1 cellular context compared by ENCODE assay signal in genomic region chr1:234599617-234600417, GRCh38.
A peak's percentile ranks its signal among the peaks of the same experiment; 100 is the strongest.
TF ChIP-seq lines count a peak whose summit lies in the region.

No MANE protein-coding gene starts in this region.

TF ChIP-seq in HepG2, 621 proteins besides CTCF, POLR2A, EP300 and RAD21 (continued from another document and continues in another):
- TF ChIP-seq ZNF280D (CRISPR knock-in tag; IDR thresholded peaks at IDR 0.05) (no peak), ZBTB7A (CRISPR knock-in tag; IDR thresholded peaks at IDR 0.05) (no peak; the same call in 1 of the 2 replicates), AHR (CRISPR knock-in tag; IDR thresholded peaks at IDR 0.05) (0 out of 2 replicates have a peak, but pooled peaks have one; percentile 67), HMG20B (CRISPR knock-in tag; conservative IDR thresholded peaks at IDR 0.05) (peak; percentile 39), SP140L (CRISPR knock-in tag; IDR thresholded peaks at IDR 0.05; ENCODE audit: borderline replicate concordance) (peak; percentile 80; the same call in 1 of the 2 replicates), JUND (CRISPR knock-in tag; IDR thresholded peaks at IDR 0.05) (no peak), ZFP37 (CRISPR knock-in tag; IDR thresholded peaks at IDR 0.05; ENCODE audit: borderline replicate concordance) (peak; percentile 84), ZSCAN20 (CRISPR knock-in tag; IDR thresholded peaks at IDR 0.05; ENCODE audit: borderline replicate concordance) (peak; percentile 81; the same call in 1 of the 2 replicates), ZNF20 (CRISPR knock-in tag; IDR thresholded peaks at IDR 0.05) (no peak; the same call in 1 of the 2 replicates), HOXA9 (CRISPR knock-in tag; IDR thresholded peaks at IDR 0.05; ENCODE audit: borderline replicate concordance) (no peak), ARNT2 (CRISPR knock-in tag; IDR thresholded peaks at IDR 0.05; ENCODE audit: low read depth) (peak; percentile 79), ZNF652 (CRISPR knock-in tag; IDR thresholded peaks at IDR 0.05; ENCODE audit: borderline replicate concordance, low read depth) (peak; percentile 37; the same call in 1 of the 2 replicates), ZNF264 (CRISPR knock-in tag; IDR thresholded peaks at IDR 0.05) (no peak), SCMH1 (CRISPR knock-in tag; IDR thresholded peaks at IDR 0.05; ENCODE audit: borderline replicate concordance) (no peak), U2AF1 (optimal IDR thresholded peaks at IDR 0.05; ENCODE audit: low read depth, low read length) (no peak), CENPT (CRISPR knock-in tag; IDR thresholded peaks at IDR 0.05; ENCODE audit: low read depth) (no peak), ZNF281 (CRISPR knock-in tag; IDR thresholded peaks at IDR 0.05; ENCODE audit: borderline replicate concordance) (0 out of 2 replicates have a peak, but pooled peaks have one; percentile 12), SP1 (IDR thresholded peaks at IDR 0.05) (no peak), SP1 (CRISPR knock-in tag; IDR thresholded peaks at IDR 0.05) (peak; percentile 32; the same call in 1 of the 2 replicates), HCFC1 (IDR thresholded peaks at IDR 0.05; ENCODE audit: low read depth, low read length) (no peak; the same call in 1 of the 2 replicates), ZNF510 (CRISPR knock-in tag; IDR thresholded peaks at IDR 0.05; ENCODE audit: low read depth) (peak; percentile 63; the same call in 1 of the 2 replicates), PREB (CRISPR knock-in tag; IDR thresholded peaks at IDR 0.05) (0 out of 2 replicates have a peak, but pooled peaks have one; percentile 66), KLF11 (CRISPR knock-in tag; IDR thresholded peaks at IDR 0.05) (no peak), TARDBP (CRISPR knock-in tag; IDR thresholded peaks at IDR 0.05) (peak; percentile 59; the same call in 1 of the 2 replicates), ZNF841 (CRISPR knock-in tag; IDR thresholded peaks at IDR 0.05; ENCODE audit: borderline replicate concordance) (no peak), SMAD3 (CRISPR knock-in tag; IDR thresholded peaks at IDR 0.05) (no peak), DDIT3 (CRISPR knock-in tag; IDR thresholded peaks at IDR 0.05) (no peak), CREB1 (IDR thresholded peaks at IDR 0.05) (no peak; the same call in 1 of the 2 replicates), CREB1 (CRISPR knock-in tag; IDR thresholded peaks at IDR 0.05) (no peak), CREM (IDR thresholded peaks at IDR 0.05) (peak; percentile 51; the same call in 1 of the 2 replicates), CREM (CRISPR knock-in tag; IDR thresholded peaks at IDR 0.05) (no peak), RARA (CRISPR knock-in tag; IDR thresholded peaks at IDR 0.05) (peak; percentile 77), TRIM24 (CRISPR knock-in tag; IDR thresholded peaks at IDR 0.05) (no peak), HOMEZ (CRISPR knock-in tag; IDR thresholded peaks at IDR 0.05; ENCODE audit: low read depth) (no peak), CAMTA2 (CRISPR knock-in tag; IDR thresholded peaks at IDR 0.05; ENCODE audit: borderline replicate concordance) (no peak), TMF1 (CRISPR knock-in tag; IDR thresholded peaks at IDR 0.05; ENCODE audit: low read depth) (peak; percentile 89), ZNF33A (CRISPR knock-in tag; IDR thresholded peaks at IDR 0.05; ENCODE audit: borderline replicate concordance) (no peak), BORCS8-MEF2B (CRISPR knock-in tag; IDR thresholded peaks at IDR 0.05) (peak; percentile 77; the same call in 1 of the 2 replicates), ZNF674 (CRISPR knock-in tag; IDR thresholded peaks at IDR 0.05; ENCODE audit: low read depth) (no peak), NR0B2 (CRISPR knock-in tag; IDR thresholded peaks at IDR 0.05) (peak; percentile 81; the same call in 1 of the 2 replicates), CREB3 (CRISPR knock-in tag; IDR thresholded peaks at IDR 0.05) (peak; percentile 92; the same call in 1 of the 2 replicates), ZBTB38 (CRISPR knock-in tag; IDR thresholded peaks at IDR 0.05) (peak; percentile 95), CHD4 (IDR thresholded peaks at IDR 0.05; ENCODE audit: borderline replicate concordance, low read length) (no peak), SNRNP70 (IDR thresholded peaks at IDR 0.05; ENCODE audit: low read depth, low read length) (no peak), ZNF569 (CRISPR knock-in tag; IDR thresholded peaks at IDR 0.05; ENCODE audit: borderline replicate concordance) (no peak), ZNF263 (CRISPR knock-in tag; IDR thresholded peaks at IDR 0.05) (peak; percentile 69), NFKB2 (CRISPR knock-in tag; IDR thresholded peaks at IDR 0.05; ENCODE audit: borderline replicate concordance) (peak; percentile 98), WIZ (CRISPR knock-in tag; IDR thresholded peaks at IDR 0.05) (0 out of 2 replicates have a peak, but pooled peaks have one; percentile 72), ZNF317 (CRISPR knock-in tag; IDR thresholded peaks at IDR 0.05) (0 out of 2 replicates have a peak, but pooled peaks have one; percentile 23), HMG20A (CRISPR knock-in tag; IDR thresholded peaks at IDR 0.05; ENCODE audit: borderline replicate concordance) (peak; percentile 42; the same call in 1 of the 2 replicates), SRY (CRISPR knock-in tag; IDR thresholded peaks at IDR 0.05) (peak; percentile 96), GMEB2 (CRISPR knock-in tag; IDR thresholded peaks at IDR 0.05; ENCODE audit: low read depth) (0 out of 2 replicates have a peak, but pooled peaks have one; percentile 32), ZNF749 (CRISPR knock-in tag; IDR thresholded peaks at IDR 0.05; ENCODE audit: borderline replicate concordance) (peak; percentile 71; the same call in 1 of the 2 replicates), ZNF782 (CRISPR knock-in tag; IDR thresholded peaks at IDR 0.05; ENCODE audit: borderline replicate concordance) (no peak; the same call in 1 of the 2 replicates), JUN (CRISPR knock-in tag; IDR thresholded peaks at IDR 0.05) (no peak), ZFYVE20 (CRISPR knock-in tag; IDR thresholded peaks at IDR 0.05; ENCODE audit: borderline replicate concordance, low read depth) (peak; percentile 72; the same call in 1 of the 2 replicates), CCAR2 (optimal IDR thresholded peaks at IDR 0.05; ENCODE audit: low read depth, low read length) (no peak), ZKSCAN8 (CRISPR knock-in tag; IDR thresholded peaks at IDR 0.05; ENCODE audit: borderline replicate concordance) (0 out of 2 replicates have a peak, but pooled peaks have one; percentile 33), ELF1 (CRISPR knock-in tag; IDR thresholded peaks at IDR 0.05) (0 out of 2 replicates have a peak, but pooled peaks have one; percentile 11), DBP (CRISPR knock-in tag; IDR thresholded peaks at IDR 0.05; ENCODE audit: not compliant biosample characterization) (no peak)
